Comparison of ENCODE assay signal across 11 cellular contexts in genomic region chr6:110475255-110475654, GRCh38. TPM values are rescaled to one million over a fixed set of nuclear protein-coding genes. Genes with fewer than 3 reads are reported as not detected.
DNase-seq lines count a peak whose midpoint lies in the region; ATAC-seq and TF ChIP-seq lines count a peak whose summit lies in the region.
"Had no signal": no experiment of that assay in that cellular context is flagged by ENCODE, and none has a peak within 500 bp of the region (broad histone marks: within the 10 kb centered on the region; RNA-seq: fewer than 3 reads in every experiment).

No MANE protein-coding gene starts in this region.

- H3K27ac Mint-ChIP-seq in activated CD4-positive, alpha-beta memory T cell treated with anti-CD3 and anti-CD28 coated beads, Interleukin-2, amount 10 ng/mL, durations not matched to agents 7 days and 5 days: no peak overlapping the region
- H3K27ac Mint-ChIP-seq in activated CD4-positive, alpha-beta memory T cell treated with anti-CD3 and anti-CD28 coated beads for 36 hours: no peak overlapping the region
- H3K27ac Mint-ChIP-seq in T-cell: no peak overlapping the region

- TF ChIP-seq EP300 in gastroesophageal sphincter (IDR thresholded peaks at IDR 0.05): no peak

- peaks cover 55% of the 10 kb centered on the region for H3K27me3 Mint-ChIP-seq in activated CD4-positive, alpha-beta memory T cell treated with anti-CD3 and anti-CD28 coated beads, Interleukin-2, amount 10 ng/mL, durations not matched to agents 7 days and 5 days
- H3K27me3 Mint-ChIP-seq in activated CD4-positive, alpha-beta memory T cell treated with anti-CD3 and anti-CD28 coated beads for 36 hours: peaks cover 35% of the 10 kb centered on the region
- peaks cover 42 to 45% of the 10 kb centered on the region in 2 donors for H3K27me3 Mint-ChIP-seq in T-cell

- H3K4me3 ChIP-seq in gastroesophageal sphincter (peak overlapping the region in 1 of 2 donors; percentile 51), subcutaneous abdominal adipose tissue (ENCODE audit: low read depth in 1 of 5, low read length in 5 of 5) (peak overlapping the region in 4 of 5 donors; percentile 15 to 50 (median 31))

- 63 to 70% methylated on average over 3 to 4 of the region's 6 CpGs for WGBS in gastroesophageal sphincter (ENCODE audit: low coverage in 1 of 2), 2 donors

- H3K4me1 ChIP-seq in gastroesophageal sphincter (peaks cover 0 to 15% (median 0%) of the 10 kb centered on the region in 3 donors), subcutaneous abdominal adipose tissue (ENCODE audit: control insufficient read depth in 5 of 5, insufficient read depth in 5 of 5, low read length in 5 of 5) (peaks cover 0 to 15% (median 8%) of the 10 kb centered on the region in 5 donors)

- no peak for ATAC-seq in T-cell (replicated peaks in 1 of 4)
- peak; percentile 48 for ATAC-seq in gastroesophageal sphincter
- no peak for ATAC-seq in esophagus mucosa

- no peak for TF ChIP-seq POLR2A in gastroesophageal sphincter (IDR thresholded peaks at IDR 0.05)

- intact Hi-C loops in activated CD4-positive, alpha-beta memory T cell treated with anti-CD3 and anti-CD28 coated beads for 36 hours (cut with micrococcal nuclease): no loop called here

- no peak overlapping the region for H3K9ac ChIP-seq in subcutaneous abdominal adipose tissue (ENCODE audit: low read length in 5 of 5)

- peaks cover 13% of the 10 kb centered on the region for H3K4me1 Mint-ChIP-seq in activated CD4-positive, alpha-beta memory T cell treated with anti-CD3 and anti-CD28 coated beads, Interleukin-2, amount 10 ng/mL, durations not matched to agents 7 days and 5 days
- peaks cover 11% of the 10 kb centered on the region for H3K4me1 Mint-ChIP-seq in activated CD4-positive, alpha-beta memory T cell treated with anti-CD3 and anti-CD28 coated beads for 36 hours (ENCODE audit: low read depth)
- H3K4me1 Mint-ChIP-seq in T-cell: peaks cover 11 to 12% (median 12%) of the 10 kb centered on the region in 3 donors

- no peak for TF ChIP-seq CTCF in gastroesophageal sphincter (IDR thresholded peaks at IDR 0.05)

- no peaks in the 10 kb centered on the region for H3K9me3 ChIP-seq in gastroesophageal sphincter
- no peaks in the 10 kb centered on the region for H3K9me3 ChIP-seq in subcutaneous abdominal adipose tissue (ENCODE audit: control insufficient read depth in 5 of 5, low read length in 5 of 5)
- H3K9me3 ChIP-seq: tibial artery had no signal

- H3K9me3 Mint-ChIP-seq in activated CD4-positive, alpha-beta memory T cell treated with anti-CD3 and anti-CD28 coated beads, Interleukin-2, amount 10 ng/mL, durations not matched to agents 7 days and 5 days: no peaks in the 10 kb centered on the region
- no peaks in the 10 kb centered on the region for H3K9me3 Mint-ChIP-seq in activated CD4-positive, alpha-beta memory T cell treated with anti-CD3 and anti-CD28 coated beads for 36 hours
- H3K9me3 Mint-ChIP-seq in T-cell: no peaks in the 10 kb centered on the region

- H3K36me3 ChIP-seq in gastroesophageal sphincter (no peaks in the 10 kb centered on the region), subcutaneous abdominal adipose tissue (ENCODE audit: control insufficient read depth in 5 of 5, insufficient read depth in 5 of 5, low read length in 5 of 5) (no peaks in the 10 kb centered on the region)
- H3K36me3 ChIP-seq: tibial artery had no signal

- no peak for DNase-seq in activated CD4-positive, alpha-beta memory T cell treated with anti-CD3 and anti-CD28 coated beads, Interleukin-2, amount 10 ng/mL, durations not matched to agents 7 days and 5 days
- no peak for DNase-seq in activated CD4-positive, alpha-beta memory T cell treated with anti-CD3 and anti-CD28 coated beads for 36 hours
- DNase-seq in T-cell (peak in 2 of 34 experiments; percentile 1 to 13), middle frontal gyrus (ENCODE audit: extremely low spot score, low spot score) (no peak), NCI-H1436 (lab: John Stamatoyannopoulos, UW) (no peak)
- DNase-seq: stimulated activated CD4-positive, alpha-beta T cell treated with anti-CD3 and anti-CD28 coated beads, Interleukin-2, amount 100 ng/mL, for 24 hours had no signal

- CTCF ChIA-PET in activated CD4-positive, alpha-beta memory T cell treated with anti-CD3 and anti-CD28 coated beads, Interleukin-2, amount 10 ng/mL, durations not matched to agents 7 days and 5 days (lab: Charles Lee): no interaction called here
- CTCF ChIA-PET in activated CD4-positive, alpha-beta memory T cell treated with anti-CD3 and anti-CD28 coated beads for 36 hours (lab: Charles Lee): no interaction called here
- CTCF ChIA-PET in T-cell (lab: Charles Lee): no interaction called here

- peaks cover 33% of the 10 kb centered on the region for H3K27me3 ChIP-seq in gastroesophageal sphincter
- H3K27me3 ChIP-seq in subcutaneous abdominal adipose tissue (ENCODE audit: control insufficient read depth in 5 of 5, insufficient read depth in 4 of 5, low read length in 5 of 5): peaks cover 0 to 16% (median 7%) of the 10 kb centered on the region in 5 donors

- H3K4me3 Mint-ChIP-seq in activated CD4-positive, alpha-beta memory T cell treated with anti-CD3 and anti-CD28 coated beads, Interleukin-2, amount 10 ng/mL, durations not matched to agents 7 days and 5 days: peak overlapping the region; percentile 2
- H3K4me3 Mint-ChIP-seq in activated CD4-positive, alpha-beta memory T cell treated with anti-CD3 and anti-CD28 coated beads for 36 hours: no peak overlapping the region
- peak overlapping the region; percentile 25 to 68 (median 53) for H3K4me3 Mint-ChIP-seq in T-cell

- H3K36me3 Mint-ChIP-seq in activated CD4-positive, alpha-beta memory T cell treated with anti-CD3 and anti-CD28 coated beads, Interleukin-2, amount 10 ng/mL, durations not matched to agents 7 days and 5 days (ENCODE audit: low read depth): no peaks in the 10 kb centered on the region
- H3K36me3 Mint-ChIP-seq in activated CD4-positive, alpha-beta memory T cell treated with anti-CD3 and anti-CD28 coated beads for 36 hours: no peaks in the 10 kb centered on the region
- no peaks in the 10 kb centered on the region for H3K36me3 Mint-ChIP-seq in T-cell

- no peak overlapping the region for H3K27ac ChIP-seq in gastroesophageal sphincter
- no peak overlapping the region for H3K27ac ChIP-seq in subcutaneous abdominal adipose tissue (ENCODE audit: low read depth, low read length)
- H3K27ac ChIP-seq: tibial artery had no signal

- POLR2A ChIA-PET in activated CD4-positive, alpha-beta memory T cell treated with anti-CD3 and anti-CD28 coated beads, Interleukin-2, amount 10 ng/mL, durations not matched to agents 7 days and 5 days (lab: Charles Lee): interaction anchor here (1.3 kb wide), 1 partner anchor 340 kb away, joined by 4 read pairs; the partner anchor contains the start of gene CDK19
- POLR2A ChIA-PET in activated CD4-positive, alpha-beta memory T cell treated with anti-CD3 and anti-CD28 coated beads for 36 hours (lab: Charles Lee): no interaction called here
- POLR2A ChIA-PET in T-cell (lab: Charles Lee): no interaction called here

RNA-seq across cellular contexts. Expression of gene SLC22A16, which starts 1.2 kb away (rescaled TPM):
- total RNA-seq in activated CD4-positive, alpha-beta memory T cell treated with anti-CD3 and anti-CD28 coated beads, Interleukin-2, amount 10 ng/mL, durations not matched to agents 7 days and 5 days: not detected
- total RNA-seq in activated CD4-positive, alpha-beta memory T cell treated with anti-CD3 and anti-CD28 coated beads for 36 hours: not detected
- total RNA-seq in T-cell (not detected), gastroesophageal sphincter (1 to 10 TPM in 2 of 4 donors, under 1 TPM in 1, not detected in 1; 0.35 to 5.4 (median 1.8) TPM), esophagus mucosa (not detected)
- total RNA-seq: SK-MEL-5 had no signal

RNA-seq across cellular contexts. Expression of gene DDO, which starts 59.9 kb away (rescaled TPM):
- not detected for total RNA-seq in activated CD4-positive, alpha-beta memory T cell treated with anti-CD3 and anti-CD28 coated beads, Interleukin-2, amount 10 ng/mL, durations not matched to agents 7 days and 5 days
- not detected for total RNA-seq in activated CD4-positive, alpha-beta memory T cell treated with anti-CD3 and anti-CD28 coated beads for 36 hours
- not detected for total RNA-seq in T-cell
- total RNA-seq in gastroesophageal sphincter: 1 to 10 TPM; 1.4 to 3.6 (median 2.3) TPM
- 0.08 TPM for total RNA-seq in esophagus mucosa
